Comparison of ENCODE assay signal across 15 cellular contexts in genomic region chr17:43664096-43664495, GRCh38. TPM values are rescaled to one million over a fixed set of nuclear protein-coding genes. Genes with fewer than 3 reads are reported as not detected.
DNase-seq lines count a peak whose midpoint lies in the region; ATAC-seq and TF ChIP-seq lines count a peak whose summit lies in the region.
"Had no signal": no experiment of that assay in that cellular context is flagged by ENCODE, and none has a peak within 500 bp of the region (broad histone marks: within the 10 kb centered on the region; RNA-seq: fewer than 3 reads in every experiment).

No MANE protein-coding gene starts in this region.

- H3F3A ChIP-seq in neural progenitor cell (ENCODE audit: low read depth), result peaks cover 17% of the 10 kb centered on the region

- H3K36me3 Mint-ChIP-seq in T-helper 2 cell treated with Interferon-gamma antibody and Interleukin-4, amounts not matched to agents 5 μg/mL and 100 μg/mL, for 36 hours (ENCODE audit: low read depth), result no peaks in the 10 kb centered on the region
- H3K36me3 Mint-ChIP-seq in neural progenitor cell, result no peaks in the 10 kb centered on the region
- H3K36me3 Mint-ChIP-seq in type B pancreatic cell, result no peaks in the 10 kb centered on the region
- no peaks in the 10 kb centered on the region for H3K36me3 Mint-ChIP-seq in Calu3 (ENCODE audit: insufficient read depth, unreplicated experiment)
- H3K36me3 Mint-ChIP-seq: CD14-positive monocyte; CD8-positive, alpha-beta memory T cell had no signal

- H3K27me3 ChIP-seq in left ventricle myocardium inferior (ENCODE audit: low read depth) (peaks cover 15% of the 10 kb centered on the region), heart right ventricle (no peaks in the 10 kb centered on the region), neural progenitor cell (no peaks in the 10 kb centered on the region)

- TF ChIP-seq CTCF in left ventricle myocardium inferior (IDR thresholded peaks at IDR 0.05; ENCODE audit: borderline replicate concordance), result no peak
- TF ChIP-seq CTCF in heart right ventricle (IDR thresholded peaks at IDR 0.05), result no peak
- TF ChIP-seq CTCF in neural progenitor cell (IDR thresholded peaks at IDR 0.05), result no peak
- no peak for TF ChIP-seq CTCF in type B pancreatic cell (conservative IDR thresholded peaks at IDR 0.05)
- TF ChIP-seq CTCF in Calu3 (IDR thresholded peaks at IDR 0.05; ENCODE audit: unreplicated experiment), result no peak

- ATAC-seq in heart right ventricle, result no peak
- ATAC-seq: HCT116 had no signal

- DNase-seq in T-helper 2 cell treated with Interferon-gamma antibody and Interleukin-4, amounts not matched to agents 5 μg/mL and 100 μg/mL, for 36 hours (ENCODE audit: low spot score), result no peak
- DNase-seq in T-helper 2 cell (no peak), left ventricle myocardium inferior (no peak), heart right ventricle (no peak), neural progenitor cell (ENCODE audit: low spot score) (no peak), type B pancreatic cell (ENCODE audit: extremely low spot score, unreplicated experiment) (no peak), NCI-H2107 (lab: John Stamatoyannopoulos, UW) (no peak), Calu3 (no peak)
- DNase-seq: CD8-positive, alpha-beta memory T cell; DMS 273 treated with DMSO at 0.1 percent for 48 hours; GM23248 had no signal

- H3K36me3 ChIP-seq in left ventricle myocardium inferior, result no peaks in the 10 kb centered on the region
- H3K36me3 ChIP-seq in heart right ventricle, result no peaks in the 10 kb centered on the region
- no peaks in the 10 kb centered on the region for H3K36me3 ChIP-seq in neural progenitor cell

- no peaks in the 10 kb centered on the region for H3K79me2 ChIP-seq in neural progenitor cell (ENCODE audit: low read depth)

- H3K4me3 Mint-ChIP-seq in T-helper 2 cell treated with Interferon-gamma antibody and Interleukin-4, amounts not matched to agents 5 μg/mL and 100 μg/mL, for 36 hours, result no peak overlapping the region
- peak overlapping the region; percentile 14 for H3K4me3 Mint-ChIP-seq in neural progenitor cell
- no peak overlapping the region for H3K4me3 Mint-ChIP-seq in type B pancreatic cell
- H3K4me3 Mint-ChIP-seq in Calu3 (ENCODE audit: low read depth, unreplicated experiment), result no peak overlapping the region
- H3K4me3 Mint-ChIP-seq: CD14-positive monocyte; CD8-positive, alpha-beta memory T cell had no signal

- no peaks in the 10 kb centered on the region for H3K9me3 Mint-ChIP-seq in T-helper 2 cell treated with Interferon-gamma antibody and Interleukin-4, amounts not matched to agents 5 μg/mL and 100 μg/mL, for 36 hours
- H3K9me3 Mint-ChIP-seq in neural progenitor cell (no peaks in the 10 kb centered on the region), type B pancreatic cell (no peaks in the 10 kb centered on the region), Calu3 (ENCODE audit: low read depth, unreplicated experiment) (no peaks in the 10 kb centered on the region)
- H3K9me3 Mint-ChIP-seq: CD14-positive monocyte; CD8-positive, alpha-beta memory T cell had no signal

- 77 to 90% methylated on average over 12 of the region's 12 CpGs for WGBS in heart right ventricle, 2 donors

- intact Hi-C loops in left ventricle myocardium inferior (cut with micrococcal nuclease) (no loop called here), heart right ventricle (cut with DNase I) (no loop called here), Calu3 (cut with micrococcal nuclease; ENCODE audit: unreplicated experiment) (no loop called here)

- H2AFZ ChIP-seq in neural progenitor cell (replicated peaks), result no peak overlapping the region
- H2AFZ ChIP-seq: GM23248 had no signal

- no TSS peak for BruUV-seq in Calu3 (replicated peaks; lab: Mats Ljungman, UMichigan)

- H3K4me3 ChIP-seq in left ventricle myocardium inferior, result no peak overlapping the region
- no peak overlapping the region for H3K4me3 ChIP-seq in heart right ventricle
- no peak overlapping the region for H3K4me3 ChIP-seq in neural progenitor cell
- H3K4me3 ChIP-seq: GM23248 had no signal

- no peaks in the 10 kb centered on the region for H3K9me3 ChIP-seq in left ventricle myocardium inferior (replicated peaks)
- H3K9me3 ChIP-seq in heart right ventricle, result no peaks in the 10 kb centered on the region
- H3K9me3 ChIP-seq in neural progenitor cell (ENCODE audit: low read depth), result no peaks in the 10 kb centered on the region

- no peak overlapping the region for H3K9ac ChIP-seq in neural progenitor cell
- H3K9ac ChIP-seq: GM23248 had no signal

- H3K27ac Mint-ChIP-seq in T-helper 2 cell treated with Interferon-gamma antibody and Interleukin-4, amounts not matched to agents 5 μg/mL and 100 μg/mL, for 36 hours, result peak overlapping the region; percentile 52
- H3K27ac Mint-ChIP-seq in neural progenitor cell (no peak overlapping the region), type B pancreatic cell (peak overlapping the region; percentile 20), Calu3 (ENCODE audit: unreplicated experiment) (no peak overlapping the region)

- peak overlapping the region; percentile 92 for H3K27ac ChIP-seq in left ventricle myocardium inferior (replicated peaks)
- peak overlapping the region in 5 of 10 donors; percentile 85 to 95 (median 92) for H3K27ac ChIP-seq in heart right ventricle
- H3K27ac ChIP-seq in neural progenitor cell, result no peak overlapping the region
- H3K27ac ChIP-seq: 22Rv1, GM23248 had no signal

- peaks cover 63% of the 10 kb centered on the region for H3K4me1 ChIP-seq in left ventricle myocardium inferior
- peaks cover 13 to 67% (median 42%) of the 10 kb centered on the region in 9 donors for H3K4me1 ChIP-seq in heart right ventricle
- peaks cover 37% of the 10 kb centered on the region for H3K4me1 ChIP-seq in neural progenitor cell

- CTCF ChIA-PET in Calu3 (lab: Charles Lee), result interaction anchor here (0.7 kb wide), 1 partner anchor 20 kb away, joined by 6 read pairs; no protein-coding TSS in a partner anchor

- H3K27me3 Mint-ChIP-seq in T-helper 2 cell treated with Interferon-gamma antibody and Interleukin-4, amounts not matched to agents 5 μg/mL and 100 μg/mL, for 36 hours (ENCODE audit: low read depth), result no peaks in the 10 kb centered on the region
- H3K27me3 Mint-ChIP-seq in neural progenitor cell (ENCODE audit: insufficient read depth, low read depth) (peaks cover 11% of the 10 kb centered on the region), type B pancreatic cell (no peaks in the 10 kb centered on the region), Calu3 (ENCODE audit: unreplicated experiment) (peaks cover 63% of the 10 kb centered on the region)

- H3K4me1 Mint-ChIP-seq in T-helper 2 cell treated with Interferon-gamma antibody and Interleukin-4, amounts not matched to agents 5 μg/mL and 100 μg/mL, for 36 hours (ENCODE audit: low read depth), result peaks cover 45% of the 10 kb centered on the region
- peaks cover 49% of the 10 kb centered on the region for H3K4me1 Mint-ChIP-seq in neural progenitor cell
- peaks cover 54% of the 10 kb centered on the region for H3K4me1 Mint-ChIP-seq in type B pancreatic cell (ENCODE audit: unreplicated experiment)
- peaks cover 8% of the 10 kb centered on the region for H3K4me1 Mint-ChIP-seq in Calu3 (ENCODE audit: low read depth, unreplicated experiment)

- no peaks in the 10 kb centered on the region for H4K20me1 ChIP-seq in neural progenitor cell (ENCODE audit: low read depth)

- no peak overlapping the region for H3K4me2 ChIP-seq in neural progenitor cell

RNA-seq across cellular contexts. Expression of gene MEOX1, which starts 2.4 kb away (rescaled TPM):
- 8.4 TPM for total RNA-seq in left ventricle myocardium inferior
- total RNA-seq in heart right ventricle, result 10 to 100 TPM in 8 of 10 donors, 1 to 10 TPM in 2; 6.4 to 20.7 (median 12.3) TPM
- 10 to 100 TPM; 17.0 to 25.3 TPM for polyA plus RNA-seq in heart right ventricle
- 0.59 TPM in 1 of 2 replicates, not detected in the other for total RNA-seq in neural progenitor cell (ENCODE audit: low replicate concordance)
- total RNA-seq in type B pancreatic cell (ENCODE audit: low replicate concordance), result 5.7 and 17.2 TPM in 2 replicates
- total RNA-seq in Calu3 (2022), result not detected in 2 replicates
- total RNA-seq: GM23248 had no signal
- polyA plus RNA-seq: BJ, GM23248 had no signal

Comparison
In these comparisons a context has a peak if more than half of its experiments do, and no peak if none do; other contexts are left out.
1. H3K27ac Mint-ChIP-seq: peak in T-helper 2 cell treated with Interferon-gamma antibody and Interleukin-4, amounts not matched to agents 5 μg/mL and 100 μg/mL, for 36 hours (single experiment) and type B pancreatic cell (single experiment); none in neural progenitor cell (single experiment) and Calu3 (single experiment).